Comparison of ENCODE assay signal across 9 cellular contexts in genomic region chr19:16259385-16260159, GRCh38.
A peak's percentile ranks its signal among the peaks of the same experiment; 100 is the strongest.
DNase-seq lines count a peak whose midpoint lies in the region; ATAC-seq and TF ChIP-seq lines count a peak whose summit lies in the region.
"Had no signal": no experiment of that assay in that cellular context is flagged by ENCODE, and none has a peak within 500 bp of the region (broad histone marks: within the 10 kb centered on the region; RNA-seq: fewer than 3 reads in every experiment).

No MANE protein-coding gene starts in this region.

- no peak for DNase-seq in natural killer cell treated with Interleukin-12 subunit alpha and Interleukin-12 subunit beta and Interleukin-15 and Interleukin-18, amount 100 ng/mL, for 72 hours (ENCODE audit: low spot score)
- no peak for DNase-seq in natural killer cell
- DNase-seq in left ventricle myocardium inferior: no peak
- DNase-seq in vagina (ENCODE audit: extremely low spot score in 2 of 2): no peak
- no peak for DNase-seq in prostate gland (ENCODE audit: low spot score)
- no peak for DNase-seq in epidermal melanocyte (ENCODE audit: insufficient read length, low spot score)
- DNase-seq: foreskin keratinocyte had no signal

- TF ChIP-seq POLR2A in vagina (IDR thresholded peaks at IDR 0.05) (no peak), prostate gland (IDR thresholded peaks at IDR 0.05) (no peak)

- H3K9me3 ChIP-seq in left ventricle myocardium inferior (replicated peaks): no peaks in the 10 kb centered on the region
- no peaks in the 10 kb centered on the region for H3K9me3 ChIP-seq in vagina
- H3K9me3 ChIP-seq in prostate gland: no peaks in the 10 kb centered on the region

- H3K27me3 ChIP-seq in left ventricle myocardium inferior (ENCODE audit: low read depth): no peaks in the 10 kb centered on the region
- no peaks in the 10 kb centered on the region for H3K27me3 ChIP-seq in vagina
- H3K27me3 ChIP-seq in prostate gland (replicated peaks; ENCODE audit: insufficient read depth): no peaks in the 10 kb centered on the region

- H3K27me3 Mint-ChIP-seq in natural killer cell treated with Interleukin-12 subunit alpha and Interleukin-12 subunit beta and Interleukin-15 and Interleukin-18, amount 100 ng/mL, for 72 hours: peaks cover 0 to 2% of the 10 kb centered on the region in 2 donors
- H3K27me3 Mint-ChIP-seq in natural killer cell (ENCODE audit: low read depth in 2 of 2) (peaks cover 0 to 3% of the 10 kb centered on the region in 2 donors), IgD-negative memory B cell (no peaks in the 10 kb centered on the region)

- H3K9me3 Mint-ChIP-seq in natural killer cell treated with Interleukin-12 subunit alpha and Interleukin-12 subunit beta and Interleukin-15 and Interleukin-18, amount 100 ng/mL, for 72 hours: peaks cover 4% of the 10 kb centered on the region
- H3K9me3 Mint-ChIP-seq in natural killer cell (no peaks in the 10 kb centered on the region), IgD-negative memory B cell (no peaks in the 10 kb centered on the region)

- TF ChIP-seq CTCF in natural killer cell (IDR thresholded peaks at IDR 0.05): no peak
- TF ChIP-seq CTCF in left ventricle myocardium inferior (IDR thresholded peaks at IDR 0.05; ENCODE audit: borderline replicate concordance): no peak
- TF ChIP-seq CTCF in vagina (IDR thresholded peaks at IDR 0.05): no peak
- no peak for TF ChIP-seq CTCF in prostate gland (IDR thresholded peaks at IDR 0.05)

- intact Hi-C loops in natural killer cell (cut with micrococcal nuclease): loop anchor here (10.0 kb wide), 1 partner anchor 55 kb away; no protein-coding TSS in a partner anchor
- intact Hi-C loops in left ventricle myocardium inferior (cut with micrococcal nuclease): no loop called here
- intact Hi-C loops in vagina (cut with DNase I): loop anchor here (10.0 kb wide), 1 partner anchor 65 kb away; the partner anchor contains the start of gene KLF2
- intact Hi-C loops in prostate gland (cut with DNase I): no loop called here

- peaks cover 6% of the 10 kb centered on the region for H3K36me3 Mint-ChIP-seq in natural killer cell treated with Interleukin-12 subunit alpha and Interleukin-12 subunit beta and Interleukin-15 and Interleukin-18, amount 100 ng/mL, for 72 hours
- H3K36me3 Mint-ChIP-seq in natural killer cell (no peaks in the 10 kb centered on the region), IgD-negative memory B cell (peaks cover 4% of the 10 kb centered on the region)

- H3K27ac ChIP-seq in left ventricle myocardium inferior (replicated peaks) (peak overlapping the region; percentile 94), vagina (peak overlapping the region; percentile 63), prostate gland (no peak overlapping the region)
- H3K27ac ChIP-seq: foreskin keratinocyte had no signal

- H3K36me3 ChIP-seq in left ventricle myocardium inferior: no peaks in the 10 kb centered on the region
- no peaks in the 10 kb centered on the region for H3K36me3 ChIP-seq in vagina
- H3K36me3 ChIP-seq in prostate gland: no peaks in the 10 kb centered on the region

- H3K4me1 Mint-ChIP-seq in natural killer cell treated with Interleukin-12 subunit alpha and Interleukin-12 subunit beta and Interleukin-15 and Interleukin-18, amount 100 ng/mL, for 72 hours (ENCODE audit: low read depth in 2 of 2): peaks cover 25 to 44% of the 10 kb centered on the region in 2 donors
- H3K4me1 Mint-ChIP-seq in natural killer cell: peaks cover 28 to 51% of the 10 kb centered on the region in 2 donors
- H3K4me1 Mint-ChIP-seq in IgD-negative memory B cell: peaks cover 56 to 63% (median 57%) of the 10 kb centered on the region in 3 donors

- H3K4me1 ChIP-seq in left ventricle myocardium inferior (peaks cover 46% of the 10 kb centered on the region), vagina (peaks cover 9% of the 10 kb centered on the region), prostate gland (replicated peaks) (no peaks in the 10 kb centered on the region)
- H3K4me1 ChIP-seq: foreskin keratinocyte had no signal

- ATAC-seq in natural killer cell treated with Interleukin-12 subunit alpha and Interleukin-12 subunit beta and Interleukin-15 and Interleukin-18, amount 100 ng/mL, for 72 hours: peak in 1 of 2 donors; percentile 8
- ATAC-seq in natural killer cell: no peak
- ATAC-seq in HG03025 (IDR thresholded peaks at IDR 0.05; ENCODE audit: low FRiP score, unreplicated experiment): no peak
- ATAC-seq: foreskin keratinocyte had no signal

- no peak overlapping the region for H3K4me3 ChIP-seq in left ventricle myocardium inferior
- H3K4me3 ChIP-seq in vagina: no peak overlapping the region
- no peak overlapping the region for H3K4me3 ChIP-seq in prostate gland

- H3K27ac Mint-ChIP-seq in natural killer cell treated with Interleukin-12 subunit alpha and Interleukin-12 subunit beta and Interleukin-15 and Interleukin-18, amount 100 ng/mL, for 72 hours: peak overlapping the region in 1 of 2 donors; percentile 65
- H3K27ac Mint-ChIP-seq in natural killer cell: peak overlapping the region in 1 of 2 donors; percentile 41
- H3K27ac Mint-ChIP-seq in IgD-negative memory B cell: peak overlapping the region; percentile 94 to 99 (median 97)

- peak overlapping the region; percentile 54 for H3K4me3 Mint-ChIP-seq in natural killer cell treated with Interleukin-12 subunit alpha and Interleukin-12 subunit beta and Interleukin-15 and Interleukin-18, amount 100 ng/mL, for 72 hours
- H3K4me3 Mint-ChIP-seq in natural killer cell (no peak overlapping the region), IgD-negative memory B cell (peak overlapping the region; percentile 58 to 92 (median 87))

- WGBS in prostate gland: 77% methylated on average over 22 of the region's 22 CpGs

Comparison
In these comparisons a context has a peak if more than half of its experiments do, and no peak if none do; other contexts are left out.
1. H3K27ac ChIP-seq: peak in left ventricle myocardium inferior (single experiment) and vagina (single experiment); none in prostate gland (0 of 2).
2. intact Hi-C loops: an anchor here in natural killer cell (10.0 kb wide) and vagina (10.0 kb wide); none called in left ventricle myocardium inferior and prostate gland.